In the genomic region with DNA sequence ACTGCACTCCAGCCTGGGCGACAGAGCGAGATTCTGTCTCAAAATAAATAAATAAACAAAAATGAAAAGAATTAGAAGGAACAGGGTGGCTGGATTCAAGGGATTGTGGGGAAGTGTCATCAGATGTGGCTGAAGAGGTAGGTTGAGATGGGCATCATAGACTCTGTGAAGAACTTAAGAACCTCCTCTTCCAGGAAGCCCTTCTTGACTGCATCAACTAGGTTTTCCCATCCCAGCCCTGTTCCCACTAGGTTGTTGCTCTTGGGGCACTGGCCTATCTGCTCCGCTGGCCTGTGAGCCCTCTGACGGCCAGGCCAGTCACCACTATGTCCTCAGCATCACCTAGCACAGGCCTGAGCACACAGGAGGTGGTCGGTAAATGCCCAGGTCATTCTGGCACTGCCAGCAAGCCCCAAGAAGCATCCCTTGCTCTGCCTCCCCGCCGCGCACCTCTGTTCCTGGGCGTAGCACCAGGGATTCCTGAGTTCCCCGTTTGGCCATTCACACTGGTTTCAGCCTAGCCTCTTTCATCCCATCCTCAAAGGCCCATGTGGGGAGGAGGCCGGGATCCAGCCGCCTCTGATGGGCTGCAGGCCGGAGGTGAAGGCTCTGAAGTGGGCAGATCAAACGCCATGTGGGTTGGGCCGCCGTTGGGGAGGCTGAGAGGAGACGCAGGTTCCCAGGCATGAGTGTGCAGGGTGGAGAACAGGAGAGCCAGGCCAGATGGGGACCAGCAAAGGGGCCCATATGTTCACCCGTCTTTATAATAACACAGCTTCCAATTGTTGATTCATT, we compare ENCODE assay signal across 17 cellular contexts.
"Had no signal": no experiment of that assay in that cellular context is flagged by ENCODE, and none has a peak within 500 bp of the region (broad histone marks: within the 10 kb centered on the region; RNA-seq: fewer than 3 reads in every experiment).

No MANE protein-coding gene starts in this region.

- H3K9me3 ChIP-seq: colonic mucosa, esophagus muscularis mucosa, mucosa of descending colon, pancreas, thoracic aorta had no signal

- ATAC-seq: activated CD4-positive, alpha-beta T cell treated with anti-CD3 and anti-CD28 coated beads for 36 hours; activated CD8-positive, alpha-beta memory T cell treated with anti-CD3 and anti-CD28 coated beads, Interleukin-2, amount 10 ng/mL, durations not matched to agents 7 days and 5 days; left lobe of liver; mucosa of descending colon; naive thymus-derived CD4-positive, alpha-beta T cell; pancreas had no signal

- H3K4me1 ChIP-seq: pancreas had no signal

- H3K27ac ChIP-seq: colonic mucosa, esophagus muscularis mucosa, pancreas, thoracic aorta had no signal

- H3K9me3 Mint-ChIP-seq: activated CD4-positive, alpha-beta memory T cell treated with anti-CD3 and anti-CD28 coated beads for 36 hours; activated T-cell treated with anti-CD3 and anti-CD28 coated beads, Interleukin-2, amount 50 U/mL, for 24 hours; naive thymus-derived CD4-positive, alpha-beta T cell had no signal

- H3K36me3 ChIP-seq: colonic mucosa, esophagus muscularis mucosa, pancreas, thoracic aorta had no signal

- H3K27ac Mint-ChIP-seq: activated CD4-positive, alpha-beta memory T cell treated with anti-CD3 and anti-CD28 coated beads for 36 hours; activated CD4-positive, alpha-beta T cell treated with anti-CD3 and anti-CD28 coated beads for 36 hours; activated CD8-positive, alpha-beta memory T cell treated with anti-CD3 and anti-CD28 coated beads, Interleukin-2, amount 10 ng/mL, durations not matched to agents 7 days and 5 days; activated naive CD8-positive, alpha-beta T cell; activated T-cell treated with anti-CD3 and anti-CD28 coated beads, Interleukin-2, amount 50 U/mL, for 24 hours; brain had no signal

- DNase-seq: activated CD4-positive, alpha-beta memory T cell treated with anti-CD3 and anti-CD28 coated beads for 36 hours; activated CD4-positive, alpha-beta T cell treated with anti-CD3 and anti-CD28 coated beads for 36 hours; activated CD8-positive, alpha-beta memory T cell treated with anti-CD3 and anti-CD28 coated beads, Interleukin-2, amount 10 ng/mL, durations not matched to agents 7 days and 5 days; activated T-cell treated with anti-CD3 and anti-CD28 coated beads, Interleukin-2, amount 50 U/mL, for 24 hours; central memory CD4-positive, alpha-beta T cell; colonic mucosa; hippocampal formation; mucosa of descending colon; naive thymus-derived CD4-positive, alpha-beta T cell; pancreas; stimulated activated CD4-positive, alpha-beta T cell treated with anti-CD3 and anti-CD28 coated beads, Interleukin-1b, Interleukin-23, amount 100 ng/mL, for 48 hours; T1000 had no signal

- H3K27me3 ChIP-seq: colonic mucosa, esophagus muscularis mucosa, pancreas had no signal

- H3K36me3 Mint-ChIP-seq: activated CD4-positive, alpha-beta memory T cell treated with anti-CD3 and anti-CD28 coated beads for 36 hours; activated CD8-positive, alpha-beta memory T cell treated with anti-CD3 and anti-CD28 coated beads, Interleukin-2, amount 10 ng/mL, durations not matched to agents 7 days and 5 days; activated naive CD8-positive, alpha-beta T cell; brain; naive thymus-derived CD4-positive, alpha-beta T cell had no signal

- H3K4me3 ChIP-seq: colonic mucosa, esophagus muscularis mucosa, mucosa of descending colon, pancreas, thoracic aorta had no signal
